Comparison of ENCODE assay signal across 1 cellular context in the genomic region with DNA sequence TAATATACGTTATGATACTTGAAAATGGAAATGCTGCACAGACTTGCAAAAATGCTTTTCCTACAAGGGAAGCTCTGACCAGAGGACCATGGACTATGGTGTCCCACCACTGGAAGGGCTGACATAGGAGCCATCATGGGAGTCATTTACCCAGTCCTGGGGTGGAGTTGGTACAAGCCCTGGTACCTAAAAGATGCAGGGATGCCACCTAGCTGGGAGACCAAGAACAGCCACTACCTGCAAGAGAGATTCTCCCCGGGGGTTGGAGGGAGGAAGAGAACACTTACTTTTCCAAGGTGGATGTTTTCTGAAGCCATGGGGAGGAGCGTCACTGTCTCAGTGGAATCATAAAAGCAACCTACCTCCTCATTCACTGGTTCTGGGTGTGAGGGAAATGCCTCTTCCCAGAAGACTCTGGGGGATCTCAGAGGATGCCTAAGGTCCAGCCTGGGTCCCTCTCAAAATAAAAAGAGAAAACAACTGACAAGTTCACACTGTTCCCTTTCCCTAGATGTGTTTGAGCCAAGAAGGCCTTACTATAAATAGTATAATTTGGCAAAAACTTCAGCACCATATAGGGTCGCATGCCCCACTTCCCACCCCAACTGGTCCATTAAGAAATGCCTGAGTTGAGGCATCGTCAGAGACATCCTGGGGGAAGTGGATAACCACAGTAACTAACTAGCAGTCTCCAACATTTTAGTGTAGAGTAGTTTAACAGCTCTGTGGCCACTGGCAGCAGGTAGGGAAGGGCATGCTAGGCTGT.
TF ChIP-seq lines count a peak whose summit lies in the region.

No MANE protein-coding gene starts in this region.

TF ChIP-seq in HepG2, 621 proteins besides CTCF, POLR2A, EP300 and RAD21:
- TF ChIP-seq, protein P1, sequence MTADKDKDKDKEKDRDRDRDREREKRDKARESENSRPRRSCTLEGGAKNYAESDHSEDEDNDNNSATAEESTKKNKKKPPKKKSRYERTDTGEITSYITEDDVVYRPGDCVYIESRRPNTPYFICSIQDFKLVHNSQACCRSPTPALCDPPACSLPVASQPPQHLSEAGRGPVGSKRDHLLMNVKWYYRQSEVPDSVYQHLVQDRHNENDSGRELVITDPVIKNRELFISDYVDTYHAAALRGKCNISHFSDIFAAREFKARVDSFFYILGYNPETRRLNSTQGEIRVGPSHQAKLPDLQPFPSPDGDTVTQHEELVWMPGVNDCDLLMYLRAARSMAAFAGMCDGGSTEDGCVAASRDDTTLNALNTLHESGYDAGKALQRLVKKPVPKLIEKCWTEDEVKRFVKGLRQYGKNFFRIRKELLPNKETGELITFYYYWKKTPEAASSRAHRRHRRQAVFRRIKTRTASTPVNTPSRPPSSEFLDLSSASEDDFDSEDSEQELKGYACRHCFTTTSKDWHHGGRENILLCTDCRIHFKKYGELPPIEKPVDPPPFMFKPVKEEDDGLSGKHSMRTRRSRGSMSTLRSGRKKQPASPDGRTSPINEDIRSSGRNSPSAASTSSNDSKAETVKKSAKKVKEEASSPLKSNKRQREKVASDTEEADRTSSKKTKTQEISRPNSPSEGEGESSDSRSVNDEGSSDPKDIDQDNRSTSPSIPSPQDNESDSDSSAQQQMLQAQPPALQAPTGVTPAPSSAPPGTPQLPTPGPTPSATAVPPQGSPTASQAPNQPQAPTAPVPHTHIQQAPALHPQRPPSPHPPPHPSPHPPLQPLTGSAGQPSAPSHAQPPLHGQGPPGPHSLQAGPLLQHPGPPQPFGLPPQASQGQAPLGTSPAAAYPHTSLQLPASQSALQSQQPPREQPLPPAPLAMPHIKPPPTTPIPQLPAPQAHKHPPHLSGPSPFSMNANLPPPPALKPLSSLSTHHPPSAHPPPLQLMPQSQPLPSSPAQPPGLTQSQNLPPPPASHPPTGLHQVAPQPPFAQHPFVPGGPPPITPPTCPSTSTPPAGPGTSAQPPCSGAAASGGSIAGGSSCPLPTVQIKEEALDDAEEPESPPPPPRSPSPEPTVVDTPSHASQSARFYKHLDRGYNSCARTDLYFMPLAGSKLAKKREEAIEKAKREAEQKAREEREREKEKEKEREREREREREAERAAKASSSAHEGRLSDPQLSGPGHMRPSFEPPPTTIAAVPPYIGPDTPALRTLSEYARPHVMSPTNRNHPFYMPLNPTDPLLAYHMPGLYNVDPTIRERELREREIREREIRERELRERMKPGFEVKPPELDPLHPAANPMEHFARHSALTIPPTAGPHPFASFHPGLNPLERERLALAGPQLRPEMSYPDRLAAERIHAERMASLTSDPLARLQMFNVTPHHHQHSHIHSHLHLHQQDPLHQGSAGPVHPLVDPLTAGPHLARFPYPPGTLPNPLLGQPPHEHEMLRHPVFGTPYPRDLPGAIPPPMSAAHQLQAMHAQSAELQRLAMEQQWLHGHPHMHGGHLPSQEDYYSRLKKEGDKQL (CRISPR knock-in tag; IDR thresholded peaks at IDR 0.05; ENCODE audit: low read depth): no peak
- TF ChIP-seq CHD4 (IDR thresholded peaks at IDR 0.05; ENCODE audit: borderline replicate concordance, low read length): no peak
- no peak for TF ChIP-seq FOXA3 (CRISPR knock-in tag; IDR thresholded peaks at IDR 0.05)
- peak; percentile 41 for TF ChIP-seq STAG1 (CRISPR knock-in tag; IDR thresholded peaks at IDR 0.05)
- TF ChIP-seq, protein P2, sequence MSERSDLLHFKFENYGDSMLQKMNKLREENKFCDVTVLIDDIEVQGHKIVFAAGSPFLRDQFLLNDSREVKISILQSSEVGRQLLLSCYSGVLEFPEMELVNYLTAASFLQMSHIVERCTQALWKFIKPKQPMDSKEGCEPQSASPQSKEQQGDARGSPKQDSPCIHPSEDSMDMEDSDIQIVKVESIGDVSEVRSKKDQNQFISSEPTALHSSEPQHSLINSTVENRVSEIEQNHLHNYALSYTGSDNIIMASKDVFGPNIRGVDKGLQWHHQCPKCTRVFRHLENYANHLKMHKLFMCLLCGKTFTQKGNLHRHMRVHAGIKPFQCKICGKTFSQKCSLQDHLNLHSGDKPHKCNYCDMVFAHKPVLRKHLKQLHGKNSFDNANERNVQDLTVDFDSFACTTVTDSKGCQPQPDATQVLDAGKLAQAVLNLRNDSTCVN (CRISPR knock-in tag; IDR thresholded peaks at IDR 0.05; ENCODE audit: borderline replicate concordance): no peak
- TF ChIP-seq, protein P3, sequence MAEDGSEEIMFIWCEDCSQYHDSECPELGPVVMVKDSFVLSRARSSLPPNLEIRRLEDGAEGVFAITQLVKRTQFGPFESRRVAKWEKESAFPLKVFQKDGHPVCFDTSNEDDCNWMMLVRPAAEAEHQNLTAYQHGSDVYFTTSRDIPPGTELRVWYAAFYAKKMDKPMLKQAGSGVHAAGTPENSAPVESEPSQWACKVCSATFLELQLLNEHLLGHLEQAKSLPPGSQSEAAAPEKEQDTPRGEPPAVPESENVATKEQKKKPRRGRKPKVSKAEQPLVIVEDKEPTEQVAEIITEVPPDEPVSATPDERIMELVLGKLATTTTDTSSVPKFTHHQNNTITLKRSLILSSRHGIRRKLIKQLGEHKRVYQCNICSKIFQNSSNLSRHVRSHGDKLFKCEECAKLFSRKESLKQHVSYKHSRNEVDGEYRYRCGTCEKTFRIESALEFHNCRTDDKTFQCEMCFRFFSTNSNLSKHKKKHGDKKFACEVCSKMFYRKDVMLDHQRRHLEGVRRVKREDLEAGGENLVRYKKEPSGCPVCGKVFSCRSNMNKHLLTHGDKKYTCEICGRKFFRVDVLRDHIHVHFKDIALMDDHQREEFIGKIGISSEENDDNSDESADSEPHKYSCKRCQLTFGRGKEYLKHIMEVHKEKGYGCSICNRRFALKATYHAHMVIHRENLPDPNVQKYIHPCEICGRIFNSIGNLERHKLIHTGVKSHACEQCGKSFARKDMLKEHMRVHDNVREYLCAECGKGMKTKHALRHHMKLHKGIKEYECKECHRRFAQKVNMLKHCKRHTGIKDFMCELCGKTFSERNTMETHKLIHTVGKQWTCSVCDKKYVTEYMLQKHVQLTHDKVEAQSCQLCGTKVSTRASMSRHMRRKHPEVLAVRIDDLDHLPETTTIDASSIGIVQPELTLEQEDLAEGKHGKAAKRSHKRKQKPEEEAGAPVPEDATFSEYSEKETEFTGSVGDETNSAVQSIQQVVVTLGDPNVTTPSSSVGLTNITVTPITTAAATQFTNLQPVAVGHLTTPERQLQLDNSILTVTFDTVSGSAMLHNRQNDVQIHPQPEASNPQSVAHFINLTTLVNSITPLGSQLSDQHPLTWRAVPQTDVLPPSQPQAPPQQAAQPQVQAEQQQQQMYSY (CRISPR knock-in tag; IDR thresholded peaks at IDR 0.05): no peak
- TF ChIP-seq SMC3 (IDR thresholded peaks at IDR 0.05; ENCODE audit: low read length): 0 out of 2 replicates have a peak, but pooled peaks have one; percentile 4
- TF ChIP-seq, protein P4, sequence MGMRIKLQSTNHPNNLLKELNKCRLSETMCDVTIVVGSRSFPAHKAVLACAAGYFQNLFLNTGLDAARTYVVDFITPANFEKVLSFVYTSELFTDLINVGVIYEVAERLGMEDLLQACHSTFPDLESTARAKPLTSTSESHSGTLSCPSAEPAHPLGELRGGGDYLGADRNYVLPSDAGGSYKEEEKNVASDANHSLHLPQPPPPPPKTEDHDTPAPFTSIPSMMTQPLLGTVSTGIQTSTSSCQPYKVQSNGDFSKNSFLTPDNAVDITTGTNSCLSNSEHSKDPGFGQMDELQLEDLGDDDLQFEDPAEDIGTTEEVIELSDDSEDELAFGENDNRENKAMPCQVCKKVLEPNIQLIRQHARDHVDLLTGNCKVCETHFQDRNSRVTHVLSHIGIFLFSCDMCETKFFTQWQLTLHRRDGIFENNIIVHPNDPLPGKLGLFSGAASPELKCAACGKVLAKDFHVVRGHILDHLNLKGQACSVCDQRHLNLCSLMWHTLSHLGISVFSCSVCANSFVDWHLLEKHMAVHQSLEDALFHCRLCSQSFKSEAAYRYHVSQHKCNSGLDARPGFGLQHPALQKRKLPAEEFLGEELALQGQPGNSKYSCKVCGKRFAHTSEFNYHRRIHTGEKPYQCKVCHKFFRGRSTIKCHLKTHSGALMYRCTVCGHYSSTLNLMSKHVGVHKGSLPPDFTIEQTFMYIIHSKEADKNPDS (CRISPR knock-in tag; IDR thresholded peaks at IDR 0.05): no peak
- TF ChIP-seq, protein P5, sequence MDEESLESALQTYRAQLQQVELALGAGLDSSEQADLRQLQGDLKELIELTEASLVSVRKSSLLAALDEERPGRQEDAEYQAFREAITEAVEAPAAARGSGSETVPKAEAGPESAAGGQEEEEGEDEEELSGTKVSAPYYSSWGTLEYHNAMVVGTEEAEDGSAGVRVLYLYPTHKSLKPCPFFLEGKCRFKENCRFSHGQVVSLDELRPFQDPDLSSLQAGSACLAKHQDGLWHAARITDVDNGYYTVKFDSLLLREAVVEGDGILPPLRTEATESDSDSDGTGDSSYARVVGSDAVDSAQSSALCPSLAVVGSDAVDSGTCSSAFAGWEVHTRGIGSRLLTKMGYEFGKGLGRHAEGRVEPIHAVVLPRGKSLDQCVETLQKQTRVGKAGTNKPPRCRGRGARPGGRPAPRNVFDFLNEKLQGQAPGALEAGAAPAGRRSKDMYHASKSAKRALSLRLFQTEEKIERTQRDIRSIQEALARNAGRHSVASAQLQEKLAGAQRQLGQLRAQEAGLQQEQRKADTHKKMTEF (CRISPR knock-in tag; IDR thresholded peaks at IDR 0.05): no peak
- no peak for TF ChIP-seq KMT2B (CRISPR knock-in tag; IDR thresholded peaks at IDR 0.05)
- no peak for TF ChIP-seq RFX1 (IDR thresholded peaks at IDR 0.05)
- TF ChIP-seq SRSF9 (IDR thresholded peaks at IDR 0.05; ENCODE audit: borderline replicate concordance, insufficient read depth, low read depth, low read length, poor library complexity, severe bottlenecking): no peak
